In the genomic region with DNA sequence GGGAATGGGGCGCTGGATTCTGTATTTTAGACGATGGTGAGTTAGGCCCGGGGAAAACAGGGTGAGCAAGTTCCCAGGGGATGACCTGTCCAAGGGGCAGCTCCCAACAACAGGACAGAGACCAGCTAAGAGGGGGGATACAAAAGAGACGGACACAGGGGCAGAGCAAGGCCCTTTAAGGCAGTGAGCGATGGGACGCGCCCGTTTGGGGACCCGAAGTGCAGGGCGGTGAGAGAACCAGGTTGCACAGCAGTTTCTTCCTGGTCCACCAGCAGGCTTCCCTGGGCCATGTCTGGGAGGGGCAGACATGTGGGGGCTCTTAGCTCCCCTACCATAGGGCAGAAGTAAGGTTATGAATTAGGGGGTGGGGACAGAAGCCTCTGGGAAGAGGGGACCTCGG, we compare ENCODE assay signal across 26 cellular contexts. TPM values are rescaled to one million over a fixed set of nuclear protein-coding genes. Genes with fewer than 3 reads are reported as not detected.
DNase-seq lines count a peak whose midpoint lies in the region; ATAC-seq and TF ChIP-seq lines count a peak whose summit lies in the region.
"Had no signal": no experiment of that assay in that cellular context is flagged by ENCODE, and none has a peak within 500 bp of the region (broad histone marks: within the 10 kb centered on the region; RNA-seq: fewer than 3 reads in every experiment).

No MANE protein-coding gene starts in this region.

- H3K36me3 ChIP-seq in BLaER1 (no peaks in the 10 kb centered on the region), esophagus (ENCODE audit: control insufficient read depth in 2 of 2, insufficient read depth in 2 of 2, low read length in 1 of 2) (peaks cover 0 to 6% of the 10 kb centered on the region in 2 donors)
- H3K36me3 ChIP-seq: ovary had no signal

- peak overlapping the region; percentile 79; the same call in 1 of the 2 replicates for H3K27ac ChIP-seq in BLaER1
- no peak overlapping the region for H3K27ac ChIP-seq in H9 (ENCODE audit: insufficient read length, low read depth, low read length)
- peak overlapping the region; percentile 48 to 68 for H3K27ac ChIP-seq in esophagus (ENCODE audit: low read depth in 2 of 2, low read length in 1 of 2)
- H3K27ac ChIP-seq: C4-2B, ovary, PC-9 had no signal

- H3K27me3 ChIP-seq in BLaER1 (no peaks in the 10 kb centered on the region), H9 (ENCODE audit: insufficient read depth, low read length) (no peaks in the 10 kb centered on the region), esophagus (ENCODE audit: control insufficient read depth in 1 of 2, insufficient read depth in 2 of 2, low read length in 2 of 2) (no peaks in the 10 kb centered on the region)
- H3K27me3 ChIP-seq: ovary had no signal

- no peak overlapping the region for H2BK5ac ChIP-seq in H9 (ENCODE audit: insufficient read length, low read length)

- no peak overlapping the region for H2BK20ac ChIP-seq in H9 (ENCODE audit: low read depth, low read length, poor library complexity, severe bottlenecking)

- no peaks in the 10 kb centered on the region for H3K27me3 Mint-ChIP-seq in H9 (ENCODE audit: low read depth)
- H3K27me3 Mint-ChIP-seq: activated naive CD8-positive, alpha-beta T cell; dendritic cell treated with granulocyte-macrophage colony-stimulating factor and Interleukin-4, amounts not matched to agents 40 ng/mL and 50 ng/mL, for 4 days had no signal

- H3K4me2 ChIP-seq in BLaER1 (no peak overlapping the region), H9 (ENCODE audit: insufficient read depth, insufficient read length, low read length) (no peak overlapping the region)
- H3K4me2 ChIP-seq: PC-9 had no signal

- no peak overlapping the region for H3K4ac ChIP-seq in H9 (ENCODE audit: low read depth, low read length)

- no peaks in the 10 kb centered on the region for H3K9me3 Mint-ChIP-seq in H9
- H3K9me3 Mint-ChIP-seq: activated T-helper 17 cell treated with anti-CD3 and anti-CD28 coated beads, Interleukin-2, amount 50 U/mL, for 72 hours; dendritic cell treated with granulocyte-macrophage colony-stimulating factor and Interleukin-4, amounts not matched to agents 40 ng/mL and 50 ng/mL, for 4 days; naive B cell had no signal

- H2AFZ ChIP-seq in H9 (ENCODE audit: low read length), result no peak overlapping the region
- H2AFZ ChIP-seq: PC-9 had no signal

- H4K20me1 ChIP-seq in BLaER1, result no peaks in the 10 kb centered on the region
- no peaks in the 10 kb centered on the region for H4K20me1 ChIP-seq in H9 (ENCODE audit: control insufficient read depth, insufficient read depth, insufficient read length)

- H3T11ph ChIP-seq in H9 (ENCODE audit: low read length), result no peak overlapping the region

- no peaks in the 10 kb centered on the region for H3K23me2 ChIP-seq in H9 (ENCODE audit: insufficient read length, low read depth, low read length, poor library complexity, severe bottlenecking)

- no peak overlapping the region for H4K91ac ChIP-seq in H9 (ENCODE audit: insufficient read length, low read depth, low read length)

- H3K18ac ChIP-seq in H9 (ENCODE audit: insufficient read length, low read depth, low read length), result no peak overlapping the region

- no peak overlapping the region for H4K8ac ChIP-seq in H9 (replicated peaks; ENCODE audit: insufficient read length, low read depth, low read length)

- H3K9me3 ChIP-seq in BLaER1, result no peaks in the 10 kb centered on the region
- H3K9me3 ChIP-seq in H9 (ENCODE audit: control insufficient read depth, low read depth, low read length), result no peaks in the 10 kb centered on the region
- no peaks in the 10 kb centered on the region for H3K9me3 ChIP-seq in esophagus (ENCODE audit: control insufficient read depth in 2 of 2, insufficient read depth in 1 of 2, low read depth in 1 of 2, low read length in 1 of 2)
- H3K9me3 ChIP-seq: ovary had no signal

- peaks cover 42% of the 10 kb centered on the region for H3K4me1 ChIP-seq in BLaER1
- H3K4me1 ChIP-seq in H9 (ENCODE audit: insufficient read depth, low read length), result peaks cover 3% of the 10 kb centered on the region; the same call in 1 of the 2 replicates
- H3K4me1 ChIP-seq in esophagus (ENCODE audit: control insufficient read depth in 2 of 2, insufficient read depth in 2 of 2, low read length in 1 of 2), result peaks cover 5 to 11% of the 10 kb centered on the region in 2 donors

- H3K4me3 ChIP-seq in BLaER1, result no peak overlapping the region
- H3K4me3 ChIP-seq in esophagus (ENCODE audit: low read depth in 1 of 2, low read length in 2 of 2), result no peak overlapping the region
- H3K4me3 ChIP-seq: ovary, PC-9 had no signal

- no peaks in the 10 kb centered on the region for H3K79me1 ChIP-seq in H9 (ENCODE audit: insufficient read depth, low read depth, low read length, poor library complexity, severe bottlenecking)

- no peak overlapping the region for H3K23ac ChIP-seq in H9 (ENCODE audit: insufficient read length, low read depth, low read length)

- no peak for TF ChIP-seq CTCF in H9 (conservative IDR thresholded peaks at IDR 0.05)

- H3K36me3 Mint-ChIP-seq in H9 (ENCODE audit: insufficient read depth in 1 of 3, low read depth in 3 of 3), result peaks cover 7 to 22% (median 20%) of the 10 kb centered on the region in 3 experiments; a peak in 6 of 7 replicates
- H3K36me3 Mint-ChIP-seq: activated naive CD8-positive, alpha-beta T cell; naive B cell had no signal

- no peak overlapping the region for H3K4me3 Mint-ChIP-seq in H9
- H3K4me3 Mint-ChIP-seq: activated naive CD8-positive, alpha-beta T cell; activated T-helper 17 cell treated with anti-CD3 and anti-CD28 coated beads, Interleukin-2, amount 50 U/mL, for 72 hours; dendritic cell treated with granulocyte-macrophage colony-stimulating factor and Interleukin-4, amounts not matched to agents 40 ng/mL and 50 ng/mL, for 4 days; naive B cell had no signal

- no peak overlapping the region for H4K5ac ChIP-seq in H9 (ENCODE audit: insufficient read length, low read depth, low read length)

- H2BK12ac ChIP-seq in H9 (ENCODE audit: insufficient read length, low read depth, low read length), result no peak overlapping the region

- no peak overlapping the region for H3K9ac ChIP-seq in BLaER1
- no peak overlapping the region for H3K9ac ChIP-seq in H9 (ENCODE audit: extremely low read depth, insufficient read length, low read length)

- no peak overlapping the region for H2BK120ac ChIP-seq in H9 (ENCODE audit: low read depth, low read length, poor library complexity, severe bottlenecking)

- ATAC-seq in sciatic nerve, result no peak
- ATAC-seq: activated T-helper 17 cell treated with anti-CD3 and anti-CD28 coated beads, Interleukin-2, amount 50 U/mL, for 72 hours had no signal

- H2BK15ac ChIP-seq in H9 (ENCODE audit: low read depth, low read length), result no peak overlapping the region

- no peak for DNase-seq in H9
- peak; percentile 37 for DNase-seq in posterior vena cava (ENCODE audit: low spot score)
- DNase-seq in activated CD4-positive, alpha-beta T cell treated with anti-CD3 and anti-CD28 coated beads, Interleukin-2, amount 50 U/mL, for 1 hour, result no peak
- DNase-seq in erythroblast (lab: John Stamatoyannopoulos, UW), result no peak
- DNase-seq in NCI-H2029 (lab: John Stamatoyannopoulos, UW), result no peak
- no peak for DNase-seq in sciatic nerve (ENCODE audit: low spot score)
- DNase-seq: activated CD8-positive, alpha-beta memory T cell treated with anti-CD3 and anti-CD28 coated beads, Interleukin-2, amount 50 U/mL, for 48 hours; caudate nucleus; glutamatergic neuron; kidney glomerular epithelial cell; mesenchymal stem cell; naive B cell; NCI-H510A treated with DMSO at 0.1 percent for 48 hours; PC-9; SIG-M5; SW 1271; T1000 had no signal

- H3K14ac ChIP-seq in H9 (ENCODE audit: insufficient read depth, low read length), result no peak overlapping the region

- WGBS in H9 (ENCODE audit: extremely low coverage, insufficient read length, low lambda C conversion rate), result no CpG with 5 or more reads among the region's 11 CpGs
- whole genome bisulfite sequencing in esophagus, 2 donors, result 72 to 75% methylated on average over 11 of the region's 11 CpGs

- H3K79me2 ChIP-seq in H9 (ENCODE audit: insufficient read depth, low read length), result no peaks in the 10 kb centered on the region

- no peak for TF ChIP-seq POLR2A in erythroblast (IDR thresholded peaks at IDR 0.05; ENCODE audit: low read length)

- H3K56ac ChIP-seq in H9 (ENCODE audit: insufficient read length, low read depth, low read length), result no peak overlapping the region

- H3K27ac Mint-ChIP-seq in H9, result peak overlapping the region; percentile 25 to 83 (median 39); a peak in 3 of 7 replicates
- H3K27ac Mint-ChIP-seq: activated naive CD8-positive, alpha-beta T cell; activated T-helper 17 cell treated with anti-CD3 and anti-CD28 coated beads, Interleukin-2, amount 50 U/mL, for 72 hours; dendritic cell treated with granulocyte-macrophage colony-stimulating factor and Interleukin-4, amounts not matched to agents 40 ng/mL and 50 ng/mL, for 4 days; naive B cell had no signal

- H3K4me1 Mint-ChIP-seq in H9, result peaks cover 14 to 23% of the 10 kb centered on the region in 2 experiments
- H3K4me1 Mint-ChIP-seq: activated T-helper 17 cell treated with anti-CD3 and anti-CD28 coated beads, Interleukin-2, amount 50 U/mL, for 72 hours; naive B cell had no signal

- no peak overlapping the region for H2AK5ac ChIP-seq in H9 (ENCODE audit: insufficient read length, low read length)

- intact Hi-C loops in posterior vena cava (cut with DNase I), result no loop called here
- intact Hi-C loops in sciatic nerve (cut with DNase I), result no loop called here

RNA-seq across cellular contexts. Expression of gene INAVA, which starts 22.0 kb away (rescaled TPM):
- 36.8 and 37.2 TPM in 2 replicates for total RNA-seq in H9 (2021)
- 10 to 100 TPM; 39.4 to 41.9 TPM for polyA plus RNA-seq in esophagus
- total RNA-seq in posterior vena cava, result under 1 TPM; 0.29 to 0.51 TPM
- total RNA-seq in sciatic nerve, result 0.45 TPM
- total RNA-seq: HT1080 had no signal

RNA-seq across cellular contexts. Expression of gene GPR25, which starts 43.9 kb away (rescaled TPM):
- total RNA-seq in H9 (2021) (not detected in 2 replicates), posterior vena cava (not detected), sciatic nerve (not detected)
- under 1 TPM; 0.14 to 0.55 TPM for polyA plus RNA-seq in esophagus
- total RNA-seq: astrocyte, HT1080, ovary, PC-9 had no signal

Comparison
In these comparisons a context has a peak if more than half of its experiments do, and no peak if none do; other contexts are left out.
1. RNA of gene INAVA, which starts 22.0 kb away (total RNA-seq): 36.8 to 37.2 TPM in H9; 0.29 to 0.51 TPM in posterior vena cava and 0.45 TPM in sciatic nerve (single experiment); every median in the first group is over 10 times any median in the second.